Comparison of ENCODE assay signal across 8 cellular contexts in genomic region chrX:49106930-49107329, GRCh38. TPM values are rescaled to one million over a fixed set of nuclear protein-coding genes. Genes with fewer than 3 reads are reported as not detected.
DNase-seq lines count a peak whose midpoint lies in the region; ATAC-seq and TF ChIP-seq lines count a peak whose summit lies in the region.

No MANE protein-coding gene starts in this region.

- no peak overlapping the region for H3K4me3 Mint-ChIP-seq in activated T-cell treated with anti-CD3 and anti-CD28 coated beads, Interleukin-2, amount 50 U/mL, for 4 hours
- no peak overlapping the region for H3K4me3 Mint-ChIP-seq in activated T-cell treated with anti-CD3 and anti-CD28 coated beads, Interleukin-2, amount 50 U/mL, for 24 hours
- H3K4me3 Mint-ChIP-seq in naive thymus-derived CD4-positive, alpha-beta T cell, result no peak overlapping the region

- H3K9me3 Mint-ChIP-seq in activated T-cell treated with anti-CD3 and anti-CD28 coated beads, Interleukin-2, amount 50 U/mL, for 4 hours, result no peaks in the 10 kb centered on the region
- no peaks in the 10 kb centered on the region for H3K9me3 Mint-ChIP-seq in activated T-cell treated with anti-CD3 and anti-CD28 coated beads, Interleukin-2, amount 50 U/mL, for 24 hours
- H3K9me3 Mint-ChIP-seq in naive thymus-derived CD4-positive, alpha-beta T cell, result no peaks in the 10 kb centered on the region

- CTCF ChIA-PET in naive thymus-derived CD4-positive, alpha-beta T cell (lab: Charles Lee), result no interaction called here

- H3K4me1 Mint-ChIP-seq in activated T-cell treated with anti-CD3 and anti-CD28 coated beads, Interleukin-2, amount 50 U/mL, for 4 hours (ENCODE audit: low read depth), result no peaks in the 10 kb centered on the region
- H3K4me1 Mint-ChIP-seq in activated T-cell treated with anti-CD3 and anti-CD28 coated beads, Interleukin-2, amount 50 U/mL, for 24 hours (ENCODE audit: low read depth), result peaks cover 2% of the 10 kb centered on the region
- peaks cover 0 to 4% (median 0%) of the 10 kb centered on the region in 7 donors for H3K4me1 Mint-ChIP-seq in naive thymus-derived CD4-positive, alpha-beta T cell

- ATAC-seq in activated T-cell treated with anti-CD3 and anti-CD28 coated beads, Interleukin-2, amount 50 U/mL, for 4 hours, result peak; percentile 30 to 67
- ATAC-seq in naive thymus-derived CD4-positive, alpha-beta T cell, result peak; percentile 73
- ATAC-seq in HG03469 (IDR thresholded peaks at IDR 0.05; ENCODE audit: unreplicated experiment) (no peak), HG03159 (IDR thresholded peaks at IDR 0.05; ENCODE audit: unreplicated experiment) (no peak), HG02973 (IDR thresholded peaks at IDR 0.05; ENCODE audit: unreplicated experiment) (no peak)

- peak; percentile 58 for TF ChIP-seq CTCF in epithelial cell of esophagus (IDR thresholded peaks at IDR 0.05; ENCODE audit: insufficient read depth, low read depth, low read length, missing control alignments)

- DNase-seq in activated T-cell treated with anti-CD3 and anti-CD28 coated beads, Interleukin-2, amount 50 U/mL, for 4 hours, result no peak
- no peak for DNase-seq in activated T-cell treated with anti-CD3 and anti-CD28 coated beads, Interleukin-2, amount 50 U/mL, for 24 hours
- DNase-seq in NCI-H526 treated with DMSO at 0.1 percent for 48 hours (lab: John Stamatoyannopoulos, UW) (peak; percentile 21), epithelial cell of esophagus (ENCODE audit: low read depth) (peak; percentile 60)
- no peak for DNase-seq in naive thymus-derived CD4-positive, alpha-beta T cell

- H3K36me3 ChIP-seq in naive thymus-derived CD4-positive, alpha-beta T cell (ENCODE audit: control insufficient read depth in 2 of 3, insufficient read depth in 3 of 3, low read length in 3 of 3), result peaks cover 0 to 9% (median 2%) of the 10 kb centered on the region in 3 experiments

- no peak overlapping the region for H3K27ac ChIP-seq in naive thymus-derived CD4-positive, alpha-beta T cell (ENCODE audit: low read depth, low read length)

- POLR2A ChIA-PET in naive thymus-derived CD4-positive, alpha-beta T cell (lab: Charles Lee), result interaction anchor here (0.9 kb wide), 1 partner anchor 148 kb away, joined by 3 read pairs; no protein-coding TSS in a partner anchor

- no peaks in the 10 kb centered on the region for H3K36me3 Mint-ChIP-seq in activated T-cell treated with anti-CD3 and anti-CD28 coated beads, Interleukin-2, amount 50 U/mL, for 4 hours (ENCODE audit: insufficient read depth)
- H3K36me3 Mint-ChIP-seq in activated T-cell treated with anti-CD3 and anti-CD28 coated beads, Interleukin-2, amount 50 U/mL, for 24 hours (ENCODE audit: low read depth), result peaks cover 18% of the 10 kb centered on the region
- peaks cover 0 to 8% (median 0%) of the 10 kb centered on the region in 5 donors for H3K36me3 Mint-ChIP-seq in naive thymus-derived CD4-positive, alpha-beta T cell

- no peak overlapping the region for H3K4me3 ChIP-seq in epithelial cell of esophagus (ENCODE audit: low read length)
- no peak overlapping the region for H3K4me3 ChIP-seq in naive thymus-derived CD4-positive, alpha-beta T cell (ENCODE audit: low read length)

- no peaks in the 10 kb centered on the region for H3K27me3 Mint-ChIP-seq in activated T-cell treated with anti-CD3 and anti-CD28 coated beads, Interleukin-2, amount 50 U/mL, for 4 hours (ENCODE audit: low read depth)
- no peaks in the 10 kb centered on the region for H3K27me3 Mint-ChIP-seq in activated T-cell treated with anti-CD3 and anti-CD28 coated beads, Interleukin-2, amount 50 U/mL, for 24 hours
- no peaks in the 10 kb centered on the region for H3K27me3 Mint-ChIP-seq in naive thymus-derived CD4-positive, alpha-beta T cell

- H3K27me3 ChIP-seq in naive thymus-derived CD4-positive, alpha-beta T cell (ENCODE audit: control insufficient read depth in 2 of 2, insufficient read depth in 2 of 2, low read length in 2 of 2), result no peaks in the 10 kb centered on the region

- intact Hi-C loops in naive thymus-derived CD4-positive, alpha-beta T cell (cut with micrococcal nuclease), result loop anchor here in 1 of 2 donors (10.0 kb wide), 1 partner anchor 132 kb away; the partner anchor contains the start of gene KCND1

- H3K4me1 ChIP-seq in naive thymus-derived CD4-positive, alpha-beta T cell (ENCODE audit: control insufficient read depth in 2 of 2, insufficient read depth in 2 of 2, low read length in 2 of 2), result no peaks in the 10 kb centered on the region

- no peak overlapping the region for H3K27ac Mint-ChIP-seq in activated T-cell treated with anti-CD3 and anti-CD28 coated beads, Interleukin-2, amount 50 U/mL, for 24 hours
- H3K27ac Mint-ChIP-seq in naive thymus-derived CD4-positive, alpha-beta T cell, result peak overlapping the region in 1 of 9 donors; percentile 31

- no peaks in the 10 kb centered on the region for H3K9me3 ChIP-seq in naive thymus-derived CD4-positive, alpha-beta T cell (ENCODE audit: control insufficient read depth in 2 of 3, low read length in 3 of 3)

RNA-seq across cellular contexts. Expression of gene GPKOW, which starts 16.6 kb away (rescaled TPM):
- total RNA-seq in activated T-cell treated with anti-CD3 and anti-CD28 coated beads, Interleukin-2, amount 50 U/mL, for 4 hours, result 10 to 100 TPM; 21.2 to 28.4 (median 24.6) TPM
- 10 to 100 TPM; 11.3 to 30.9 (median 18.9) TPM for total RNA-seq in naive thymus-derived CD4-positive, alpha-beta T cell
- polyA plus RNA-seq in naive thymus-derived CD4-positive, alpha-beta T cell, result 10 to 100 TPM; 30.7 to 42.4 TPM

RNA-seq across cellular contexts. Expression of gene WDR45, which starts 27.2 kb away (rescaled TPM):
- 10 to 100 TPM; 31.0 to 37.9 (median 36.5) TPM for total RNA-seq in activated T-cell treated with anti-CD3 and anti-CD28 coated beads, Interleukin-2, amount 50 U/mL, for 4 hours
- total RNA-seq in naive thymus-derived CD4-positive, alpha-beta T cell, result 100 to 1,000 TPM in 2 of 5 experiments, 10 to 100 TPM in 3; 51.4 to 115 (median 80.0) TPM
- 10 to 100 TPM; 38.3 to 54.2 TPM for polyA plus RNA-seq in naive thymus-derived CD4-positive, alpha-beta T cell

RNA-seq across cellular contexts. Expression of gene PRAF2, which starts 33.1 kb away (rescaled TPM):
- 10 to 100 TPM; 10.5 to 12.7 (median 11.4) TPM for total RNA-seq in activated T-cell treated with anti-CD3 and anti-CD28 coated beads, Interleukin-2, amount 50 U/mL, for 4 hours
- 10 to 100 TPM; 15.9 to 28.3 (median 20.4) TPM for total RNA-seq in naive thymus-derived CD4-positive, alpha-beta T cell
- 10 to 100 TPM; 46.1 to 56.4 TPM for polyA plus RNA-seq in naive thymus-derived CD4-positive, alpha-beta T cell

RNA-seq across cellular contexts. Expression of gene CCDC120, which starts 48.1 kb away (rescaled TPM):
- total RNA-seq in activated T-cell treated with anti-CD3 and anti-CD28 coated beads, Interleukin-2, amount 50 U/mL, for 4 hours, result 1 to 10 TPM; 3.3 to 4.2 (median 4.0) TPM
- total RNA-seq in naive thymus-derived CD4-positive, alpha-beta T cell, result 10 to 100 TPM in 4 of 5 experiments, 1 to 10 TPM in 1; 7.6 to 15.1 (median 11.3) TPM
- polyA plus RNA-seq in naive thymus-derived CD4-positive, alpha-beta T cell, result 1 to 10 TPM; 1.3 to 1.6 TPM

RNA-seq across cellular contexts. Expression of gene MAGIX, which starts 55.6 kb away (rescaled TPM):
- 1 to 10 TPM in 1 of 3 donors, under 1 TPM in 2; 0.81 to 1.6 (median 0.84) TPM for total RNA-seq in activated T-cell treated with anti-CD3 and anti-CD28 coated beads, Interleukin-2, amount 50 U/mL, for 4 hours
- 1 to 10 TPM; 1.5 to 2.6 (median 2.1) TPM for total RNA-seq in naive thymus-derived CD4-positive, alpha-beta T cell
- 1 to 10 TPM in 1 of 2 donors, under 1 TPM in 1; 0.38 to 1.0 TPM for polyA plus RNA-seq in naive thymus-derived CD4-positive, alpha-beta T cell

Comparison
In these comparisons a context has a peak if more than half of its experiments do, and no peak if none do; other contexts are left out.
1. ATAC-seq: peak in activated T-cell treated with anti-CD3 and anti-CD28 coated beads, Interleukin-2, amount 50 U/mL, for 4 hours (2 of 2) and naive thymus-derived CD4-positive, alpha-beta T cell (single experiment); none in HG03469 (single experiment), HG03159 (single experiment) and HG02973 (single experiment).
2. DNase-seq: peak in NCI-H526 treated with DMSO at 0.1 percent for 48 hours (single experiment) and epithelial cell of esophagus (single experiment); none in activated T-cell treated with anti-CD3 and anti-CD28 coated beads, Interleukin-2, amount 50 U/mL, for 4 hours (single experiment), activated T-cell treated with anti-CD3 and anti-CD28 coated beads, Interleukin-2, amount 50 U/mL, for 24 hours (single experiment) and naive thymus-derived CD4-positive, alpha-beta T cell (0 of 9).